In genomic region chr21:41625428-41625827, GRCh38 we compare ENCODE assay signal across 18 cellular contexts.
DNase-seq lines count a peak whose midpoint lies in the region; ATAC-seq and TF ChIP-seq lines count a peak whose summit lies in the region.
"Had no signal": no experiment of that assay in that cellular context is flagged by ENCODE, and none has a peak within 500 bp of the region (broad histone marks: within the 10 kb centered on the region; RNA-seq: fewer than 3 reads in every experiment).

No MANE protein-coding gene starts in this region.

- no peak for ATAC-seq in natural killer cell treated with Interleukin-12 subunit alpha and Interleukin-12 subunit beta and Interleukin-15 and Interleukin-18, amount 100 ng/mL, for 72 hours
- no peak for ATAC-seq in natural killer cell
- ATAC-seq: HCT116 had no signal

- no peaks in the 10 kb centered on the region for H3K4me1 Mint-ChIP-seq in natural killer cell treated with Interleukin-12 subunit alpha and Interleukin-12 subunit beta and Interleukin-15 and Interleukin-18, amount 100 ng/mL, for 72 hours (ENCODE audit: low read depth in 2 of 2)
- no peaks in the 10 kb centered on the region for H3K4me1 Mint-ChIP-seq in natural killer cell
- peaks cover 14% of the 10 kb centered on the region for H3K4me1 Mint-ChIP-seq in chondrocyte (ENCODE audit: low read depth)
- no peaks in the 10 kb centered on the region for H3K4me1 Mint-ChIP-seq in progenitor cell of endocrine pancreas (ENCODE audit: low read depth)
- H3K4me1 Mint-ChIP-seq in activated T-helper 2 cell treated with anti-CD3 and anti-CD28 coated beads, Interferon-gamma antibody, Interleukin-2, Interleukin-4, amounts not matched to agents 10 μg/mL and 5 μg/mL and 100 μg/mL, durations not matched to agents 14 hours and 24 hours and 36 hours (ENCODE audit: low read depth), result peaks cover 6% of the 10 kb centered on the region
- H3K4me1 Mint-ChIP-seq: CD4-positive, alpha-beta memory T cell had no signal

- no peaks in the 10 kb centered on the region for H3K9me3 Mint-ChIP-seq in natural killer cell treated with Interleukin-12 subunit alpha and Interleukin-12 subunit beta and Interleukin-15 and Interleukin-18, amount 100 ng/mL, for 72 hours
- H3K9me3 Mint-ChIP-seq in natural killer cell, result no peaks in the 10 kb centered on the region
- H3K9me3 Mint-ChIP-seq in chondrocyte (ENCODE audit: low read depth), result peaks cover 3% of the 10 kb centered on the region
- peaks cover 3% of the 10 kb centered on the region for H3K9me3 Mint-ChIP-seq in progenitor cell of endocrine pancreas (ENCODE audit: low read depth)
- no peaks in the 10 kb centered on the region for H3K9me3 Mint-ChIP-seq in activated T-helper 2 cell treated with anti-CD3 and anti-CD28 coated beads, Interferon-gamma antibody, Interleukin-2, Interleukin-4, amounts not matched to agents 10 μg/mL and 5 μg/mL and 100 μg/mL, durations not matched to agents 14 hours and 24 hours and 36 hours

- intact Hi-C loops in natural killer cell (cut with micrococcal nuclease), result no loop called here
- intact Hi-C loops in activated T-helper 2 cell treated with anti-CD3 and anti-CD28 coated beads, Interferon-gamma antibody, Interleukin-2, Interleukin-4, amounts not matched to agents 10 μg/mL and 5 μg/mL and 100 μg/mL, durations not matched to agents 14 hours and 24 hours and 36 hours (cut with micrococcal nuclease), result no loop called here

- TF ChIP-seq CTCF in natural killer cell (IDR thresholded peaks at IDR 0.05) (no peak), chondrocyte (IDR thresholded peaks at IDR 0.05) (no peak), progenitor cell of endocrine pancreas (IDR thresholded peaks at IDR 0.05; ENCODE audit: unreplicated experiment) (no peak)

- H3K27me3 Mint-ChIP-seq in natural killer cell treated with Interleukin-12 subunit alpha and Interleukin-12 subunit beta and Interleukin-15 and Interleukin-18, amount 100 ng/mL, for 72 hours, result peaks cover 11 to 46% of the 10 kb centered on the region in 2 donors
- H3K27me3 Mint-ChIP-seq in natural killer cell (ENCODE audit: low read depth in 2 of 2) (peaks cover 14 to 28% of the 10 kb centered on the region in 2 donors), chondrocyte (ENCODE audit: low read depth) (no peaks in the 10 kb centered on the region), progenitor cell of endocrine pancreas (peaks cover 3% of the 10 kb centered on the region)
- H3K27me3 Mint-ChIP-seq in activated T-helper 2 cell treated with anti-CD3 and anti-CD28 coated beads, Interferon-gamma antibody, Interleukin-2, Interleukin-4, amounts not matched to agents 10 μg/mL and 5 μg/mL and 100 μg/mL, durations not matched to agents 14 hours and 24 hours and 36 hours (ENCODE audit: low read depth), result peaks cover 4% of the 10 kb centered on the region

- H3K27ac Mint-ChIP-seq in natural killer cell treated with Interleukin-12 subunit alpha and Interleukin-12 subunit beta and Interleukin-15 and Interleukin-18, amount 100 ng/mL, for 72 hours, result no peak overlapping the region
- H3K27ac Mint-ChIP-seq in natural killer cell (no peak overlapping the region), chondrocyte (ENCODE audit: unreplicated experiment) (peak overlapping the region; percentile 15), progenitor cell of endocrine pancreas (peak overlapping the region; percentile 2)
- no peak overlapping the region for H3K27ac Mint-ChIP-seq in activated T-helper 2 cell treated with anti-CD3 and anti-CD28 coated beads, Interferon-gamma antibody, Interleukin-2, Interleukin-4, amounts not matched to agents 10 μg/mL and 5 μg/mL and 100 μg/mL, durations not matched to agents 14 hours and 24 hours and 36 hours
- H3K27ac Mint-ChIP-seq: CD4-positive, alpha-beta memory T cell; H9 had no signal

- H3K4me3 Mint-ChIP-seq in natural killer cell treated with Interleukin-12 subunit alpha and Interleukin-12 subunit beta and Interleukin-15 and Interleukin-18, amount 100 ng/mL, for 72 hours, result no peak overlapping the region
- H3K4me3 Mint-ChIP-seq in natural killer cell (no peak overlapping the region), chondrocyte (ENCODE audit: unreplicated experiment) (no peak overlapping the region), progenitor cell of endocrine pancreas (ENCODE audit: low read depth) (no peak overlapping the region)
- H3K4me3 Mint-ChIP-seq in activated T-helper 2 cell treated with anti-CD3 and anti-CD28 coated beads, Interferon-gamma antibody, Interleukin-2, Interleukin-4, amounts not matched to agents 10 μg/mL and 5 μg/mL and 100 μg/mL, durations not matched to agents 14 hours and 24 hours and 36 hours (ENCODE audit: low read depth), result no peak overlapping the region
- H3K4me3 Mint-ChIP-seq: CD4-positive, alpha-beta memory T cell; H9 had no signal

- H3K36me3 Mint-ChIP-seq in natural killer cell treated with Interleukin-12 subunit alpha and Interleukin-12 subunit beta and Interleukin-15 and Interleukin-18, amount 100 ng/mL, for 72 hours, result no peaks in the 10 kb centered on the region
- H3K36me3 Mint-ChIP-seq in natural killer cell (no peaks in the 10 kb centered on the region), chondrocyte (ENCODE audit: low read depth) (peaks cover 1% of the 10 kb centered on the region), progenitor cell of endocrine pancreas (ENCODE audit: insufficient read depth) (no peaks in the 10 kb centered on the region)
- H3K36me3 Mint-ChIP-seq in activated T-helper 2 cell treated with anti-CD3 and anti-CD28 coated beads, Interferon-gamma antibody, Interleukin-2, Interleukin-4, amounts not matched to agents 10 μg/mL and 5 μg/mL and 100 μg/mL, durations not matched to agents 14 hours and 24 hours and 36 hours (ENCODE audit: low read depth), result no peaks in the 10 kb centered on the region
- H3K36me3 Mint-ChIP-seq: CD4-positive, alpha-beta memory T cell had no signal

- DNase-seq in natural killer cell treated with Interleukin-12 subunit alpha and Interleukin-12 subunit beta and Interleukin-15 and Interleukin-18, amount 100 ng/mL, for 72 hours (ENCODE audit: low spot score), result peak; percentile 6
- DNase-seq in natural killer cell (no peak), chondrocyte (ENCODE audit: low spot score) (no peak), progenitor cell of endocrine pancreas (ENCODE audit: low spot score, unreplicated experiment) (no peak), T-helper 1 cell (no peak), germinal center (ENCODE audit: low spot score) (no peak)
- no peak for DNase-seq in activated T-helper 2 cell treated with anti-CD3 and anti-CD28 coated beads, Interferon-gamma antibody, Interleukin-2, Interleukin-4, amounts not matched to agents 10 μg/mL and 5 μg/mL and 100 μg/mL, durations not matched to agents 14 hours and 24 hours and 36 hours (ENCODE audit: low spot score)
- DNase-seq: 8988T; C1 segment of cervical spinal cord; Calu3; CD4-positive, alpha-beta memory T cell; COR-L47; DMS53; DMS79 treated with DMSO at 0.1 percent for 48 hours; GF-D8; GM23248; H9 had no signal

Comparison
In these comparisons a context has a peak if more than half of its experiments do, and no peak if none do; other contexts are left out.
1. H3K27ac Mint-ChIP-seq: peak in chondrocyte (single experiment) and progenitor cell of endocrine pancreas (single experiment); none in natural killer cell treated with Interleukin-12 subunit alpha and Interleukin-12 subunit beta and Interleukin-15 and Interleukin-18, amount 100 ng/mL, for 72 hours (0 of 2), natural killer cell (0 of 2) and activated T-helper 2 cell treated with anti-CD3 and anti-CD28 coated beads, Interferon-gamma antibody, Interleukin-2, Interleukin-4, amounts not matched to agents 10 μg/mL and 5 μg/mL and 100 μg/mL, durations not matched to agents 14 hours and 24 hours and 36 hours (single experiment).